Comparison of ENCODE assay signal across 8 cellular contexts in genomic region chr12:119990382-119990874, GRCh38. TPM values are rescaled to one million over a fixed set of nuclear protein-coding genes. Genes with fewer than 3 reads are reported as not detected.
A peak's percentile ranks its signal among the peaks of the same experiment; 100 is the strongest.
DNase-seq lines count a peak whose midpoint lies in the region; ATAC-seq, FAIRE-seq and TF ChIP-seq lines count a peak whose summit lies in the region.

No MANE protein-coding gene starts in this region.

- peak overlapping the region; percentile 65 to 81 (median 70) for H3K4me3 Mint-ChIP-seq in immature natural killer cell

- ATAC-seq in HG03460 (IDR thresholded peaks at IDR 0.05; ENCODE audit: unreplicated experiment) = no peak
- no peak for ATAC-seq in HG03280 (IDR thresholded peaks at IDR 0.05; ENCODE audit: unreplicated experiment)
- ATAC-seq in Right ventricle myocardium inferior = no peak

- intact Hi-C loops in Right ventricle myocardium inferior (cut with DNase I) = no loop called here

- peaks cover 18 to 27% of the 10 kb centered on the region in 2 donors for H3K4me1 Mint-ChIP-seq in immature natural killer cell

- no peak overlapping the region for H3K27ac Mint-ChIP-seq in immature natural killer cell

- no peak for DNase-seq in GM19239 (ENCODE audit: insufficient read length, low spot score)
- no peak for DNase-seq in immature natural killer cell
- no peak for DNase-seq in EL
- no peak for DNase-seq in Right ventricle myocardium inferior (ENCODE audit: missing footprints)

- peaks cover 3 to 17% (median 11%) of the 10 kb centered on the region in 3 donors for H3K27me3 Mint-ChIP-seq in immature natural killer cell (ENCODE audit: low read depth in 3 of 3)

- H3K36me3 Mint-ChIP-seq in immature natural killer cell = peaks cover 6 to 19% (median 8%) of the 10 kb centered on the region in 3 donors

- H3K27ac ChIP-seq in 22Rv1 (peak overlapping the region; percentile 92), VCaP (peak overlapping the region; percentile 95)

- FAIRE-seq in GM19239 (lab: Jason Lieb, UNC) = peak; percentile 75

- no peak for TF ChIP-seq CTCF in 22Rv1 (IDR thresholded peaks at IDR 0.05)
- TF ChIP-seq CTCF in VCaP (conservative IDR thresholded peaks at IDR 0.05) = no peak

- H3K9me3 Mint-ChIP-seq in immature natural killer cell = no peaks in the 10 kb centered on the region

RNA-seq across cellular contexts. Expression of gene BICDL1, which starts 1.4 kb away (rescaled TPM):
- polyA plus RNA-seq in immature natural killer cell = 1 to 10 TPM in 2 of 3 donors, not detected in 1; 1.0 TPM
- 0.87 TPM for total RNA-seq in Right ventricle myocardium inferior
